In the genomic region with DNA sequence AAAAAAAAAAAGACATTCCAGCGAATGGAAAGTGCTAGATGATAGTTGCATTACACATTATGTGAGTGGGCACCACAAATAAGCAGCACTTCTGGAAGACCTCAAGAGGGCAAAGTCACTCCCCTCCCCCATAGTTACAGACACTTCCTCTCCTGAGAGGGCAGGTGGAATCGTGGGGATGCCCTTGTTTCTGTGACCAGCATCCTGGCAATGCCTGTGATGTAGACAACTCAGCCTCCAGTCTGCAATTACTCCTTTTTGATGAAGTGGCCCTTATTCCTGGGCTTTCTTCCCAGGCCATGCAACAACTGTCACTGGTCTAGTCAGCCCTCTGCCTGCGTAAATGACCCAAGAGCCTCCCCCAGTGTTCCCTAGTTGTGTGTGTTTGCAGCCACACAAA, we compare ENCODE assay signal across 1 cellular context.
TF ChIP-seq lines count a peak whose summit lies in the region.

No MANE protein-coding gene starts in this region.

TF ChIP-seq in WTC11, 78 proteins besides CTCF, POLR2A, EP300 and RAD21 (continued from another document):
- TF ChIP-seq, protein P1, sequence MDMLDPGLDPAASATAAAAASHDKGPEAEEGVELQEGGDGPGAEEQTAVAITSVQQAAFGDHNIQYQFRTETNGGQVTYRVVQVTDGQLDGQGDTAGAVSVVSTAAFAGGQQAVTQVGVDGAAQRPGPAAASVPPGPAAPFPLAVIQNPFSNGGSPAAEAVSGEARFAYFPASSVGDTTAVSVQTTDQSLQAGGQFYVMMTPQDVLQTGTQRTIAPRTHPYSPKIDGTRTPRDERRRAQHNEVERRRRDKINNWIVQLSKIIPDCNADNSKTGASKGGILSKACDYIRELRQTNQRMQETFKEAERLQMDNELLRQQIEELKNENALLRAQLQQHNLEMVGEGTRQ (CRISPR knock-in tag; IDR thresholded peaks at IDR 0.05), result no peak
